13 cellular contexts compared by ENCODE assay signal in genomic region chr7:70032673-70033072, GRCh38.
"Had no signal": no experiment of that assay in that cellular context is flagged by ENCODE, and none has a peak within 500 bp of the region (broad histone marks: within the 10 kb centered on the region; RNA-seq: fewer than 3 reads in every experiment).

No MANE protein-coding gene starts in this region.

- H3K4me1 ChIP-seq: right atrium auricular region had no signal

- ATAC-seq: esophagus mucosa, left cardiac atrium, WTC11 had no signal

- H3K36me3 ChIP-seq: neutrophil, right atrium auricular region had no signal

- H3K27ac ChIP-seq: dorsolateral prefrontal cortex, neutrophil, right atrium auricular region had no signal

- H3K9me3 ChIP-seq: neutrophil, right atrium auricular region had no signal

- DNase-seq: activated CD4-positive, alpha-beta T cell treated with anti-CD3 and anti-CD28 coated beads, Interleukin-2, amount 10 ng/mL, durations not matched to agents 24 days and 14 days; activated CD8-positive, alpha-beta memory T cell treated with anti-CD3 and anti-CD28 coated beads for 24 hours; activated naive CD4-positive, alpha-beta T cell treated with anti-CD3 and anti-CD28 coated beads for 36 hours; dorsolateral prefrontal cortex; hypothalamus; left cardiac atrium; naive B cell; small intestine had no signal

- H3K4me3 ChIP-seq: dorsolateral prefrontal cortex, lung, right atrium auricular region had no signal

- H3K27me3 ChIP-seq: dorsolateral prefrontal cortex, neutrophil, right atrium auricular region had no signal
